Comparison of ENCODE assay signal across 1 cellular context in the genomic region with DNA sequence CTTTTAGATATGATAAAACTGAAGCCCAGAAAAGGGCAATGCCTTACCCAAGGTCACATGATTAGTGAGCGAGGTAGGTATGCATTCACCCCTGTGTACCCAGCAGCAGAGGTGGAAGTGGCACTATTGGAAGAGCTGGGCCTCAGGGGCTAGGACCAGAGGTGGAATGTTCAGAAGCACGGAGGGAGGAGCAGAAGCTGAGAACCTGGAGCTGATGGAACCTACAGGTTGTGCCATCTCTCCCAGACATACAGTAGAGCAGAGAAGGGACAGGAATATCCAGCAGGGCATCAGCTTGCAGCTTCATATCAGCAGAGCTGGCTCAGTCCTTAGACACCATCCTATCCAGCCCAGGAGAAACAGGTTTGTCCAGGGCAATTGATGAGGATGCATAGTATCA.
TF ChIP-seq lines count a peak whose summit lies in the region.

No MANE protein-coding gene starts in this region.

TF ChIP-seq in GM12878, 131 proteins besides CTCF, POLR2A, EP300 and RAD21 (continued from another document):
- TF ChIP-seq, protein P1, sequence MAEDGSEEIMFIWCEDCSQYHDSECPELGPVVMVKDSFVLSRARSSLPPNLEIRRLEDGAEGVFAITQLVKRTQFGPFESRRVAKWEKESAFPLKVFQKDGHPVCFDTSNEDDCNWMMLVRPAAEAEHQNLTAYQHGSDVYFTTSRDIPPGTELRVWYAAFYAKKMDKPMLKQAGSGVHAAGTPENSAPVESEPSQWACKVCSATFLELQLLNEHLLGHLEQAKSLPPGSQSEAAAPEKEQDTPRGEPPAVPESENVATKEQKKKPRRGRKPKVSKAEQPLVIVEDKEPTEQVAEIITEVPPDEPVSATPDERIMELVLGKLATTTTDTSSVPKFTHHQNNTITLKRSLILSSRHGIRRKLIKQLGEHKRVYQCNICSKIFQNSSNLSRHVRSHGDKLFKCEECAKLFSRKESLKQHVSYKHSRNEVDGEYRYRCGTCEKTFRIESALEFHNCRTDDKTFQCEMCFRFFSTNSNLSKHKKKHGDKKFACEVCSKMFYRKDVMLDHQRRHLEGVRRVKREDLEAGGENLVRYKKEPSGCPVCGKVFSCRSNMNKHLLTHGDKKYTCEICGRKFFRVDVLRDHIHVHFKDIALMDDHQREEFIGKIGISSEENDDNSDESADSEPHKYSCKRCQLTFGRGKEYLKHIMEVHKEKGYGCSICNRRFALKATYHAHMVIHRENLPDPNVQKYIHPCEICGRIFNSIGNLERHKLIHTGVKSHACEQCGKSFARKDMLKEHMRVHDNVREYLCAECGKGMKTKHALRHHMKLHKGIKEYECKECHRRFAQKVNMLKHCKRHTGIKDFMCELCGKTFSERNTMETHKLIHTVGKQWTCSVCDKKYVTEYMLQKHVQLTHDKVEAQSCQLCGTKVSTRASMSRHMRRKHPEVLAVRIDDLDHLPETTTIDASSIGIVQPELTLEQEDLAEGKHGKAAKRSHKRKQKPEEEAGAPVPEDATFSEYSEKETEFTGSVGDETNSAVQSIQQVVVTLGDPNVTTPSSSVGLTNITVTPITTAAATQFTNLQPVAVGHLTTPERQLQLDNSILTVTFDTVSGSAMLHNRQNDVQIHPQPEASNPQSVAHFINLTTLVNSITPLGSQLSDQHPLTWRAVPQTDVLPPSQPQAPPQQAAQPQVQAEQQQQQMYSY (CRISPR knock-in tag; IDR thresholded peaks at IDR 0.05): no peak
- TF ChIP-seq RELA (IDR thresholded peaks at IDR 0.05; ENCODE audit: borderline replicate concordance, partially characterized antibody): no peak
- no peak for TF ChIP-seq ZNF274 (IDR thresholded peaks at IDR 0.05; ENCODE audit: insufficient read depth, insufficient read length)
- no peak for TF ChIP-seq YY1 (IDR thresholded peaks at IDR 0.05; ENCODE audit: low read depth, low read length)
- no peak for TF ChIP-seq STAT1 (conservative IDR thresholded peaks at IDR 0.05)
- no peak for TF ChIP-seq TAF1 (IDR thresholded peaks at IDR 0.05; ENCODE audit: borderline replicate concordance, low read depth, low read length)
- no peak for TF ChIP-seq HDGF (IDR thresholded peaks at IDR 0.05)
- no peak for TF ChIP-seq ZBTB33 (IDR thresholded peaks at IDR 0.05)
